Comparison of ENCODE assay signal across 22 cellular contexts in genomic region chr12:110528277-110528839, GRCh38.
"Had no signal": no experiment of that assay in that cellular context is flagged by ENCODE, and none has a peak within 500 bp of the region (broad histone marks: within the 10 kb centered on the region; RNA-seq: fewer than 3 reads in every experiment).

No MANE protein-coding gene starts in this region.

- H3K9me3 ChIP-seq: tibial nerve had no signal

- H3K4me3 Mint-ChIP-seq: brain; nephron; T-helper 1 cell treated with Interleukin-12 subunit alpha and Interleukin-12 subunit beta and Interleukin-4 antibody, amounts not matched to agents 30 μg/mL and 1 μg/mL, for 36 hours had no signal

- H3K27ac ChIP-seq: dorsolateral prefrontal cortex, epithelial cell of prostate, hepatocyte, tibial nerve, VCaP had no signal

- ATAC-seq: stimulated activated naive CD8-positive, alpha-beta T cell treated with anti-CD3 and anti-CD28 coated beads, Interleukin-15, Interleukin-2, amounts not matched to agents 100 U/mL and 50 U/mL, for 24 hours had no signal

- FAIRE-seq: colon, urothelium cell line had no signal

- H3K27ac Mint-ChIP-seq: nephron; T-helper 1 cell treated with Interleukin-12 subunit alpha and Interleukin-12 subunit beta and Interleukin-4 antibody, amounts not matched to agents 30 μg/mL and 1 μg/mL, for 36 hours had no signal

- DNase-seq: activated CD4-positive, alpha-beta T cell treated with anti-CD3 and anti-CD28 coated beads for 1 hour; activated CD4-positive, alpha-beta T cell treated with anti-CD3 and anti-CD28 coated beads, Interleukin-2, amount 50 U/mL, for 48 hours; activated naive CD4-positive, alpha-beta T cell; activated T-cell treated with anti-CD3 and anti-CD28 coated beads for 4 hours; central memory CD4-positive, alpha-beta T cell; dorsolateral prefrontal cortex; foreskin fibroblast; nucleus accumbens; posterior cingulate gyrus; stimulated activated CD4-positive, alpha-beta T cell treated with anti-CD3 and anti-CD28 coated beads, Interleukin-12 subunit alpha, Interleukin-12 subunit beta, amount 100 ng/mL, for 4 hours; stimulated activated CD4-positive, alpha-beta T cell treated with anti-CD3 and anti-CD28 coated beads, Interleukin-1b, Interleukin-23, amount 100 ng/mL, for 48 hours; stimulated activated CD8-positive, alpha-beta memory T cell treated with anti-CD3 and anti-CD28 coated beads, Interleukin-4, amount 100 ng/mL, for 48 hours; stimulated activated naive CD8-positive, alpha-beta T cell treated with anti-CD3 and anti-CD28 coated beads, Interleukin-15, Interleukin-2, amounts not matched to agents 100 U/mL and 50 U/mL, for 24 hours had no signal

- H3K9me3 Mint-ChIP-seq: brain; nephron; T-helper 1 cell treated with Interleukin-12 subunit alpha and Interleukin-12 subunit beta and Interleukin-4 antibody, amounts not matched to agents 30 μg/mL and 1 μg/mL, for 36 hours had no signal
